ENCODE assay signal across 8 cellular contexts in the genomic region with DNA sequence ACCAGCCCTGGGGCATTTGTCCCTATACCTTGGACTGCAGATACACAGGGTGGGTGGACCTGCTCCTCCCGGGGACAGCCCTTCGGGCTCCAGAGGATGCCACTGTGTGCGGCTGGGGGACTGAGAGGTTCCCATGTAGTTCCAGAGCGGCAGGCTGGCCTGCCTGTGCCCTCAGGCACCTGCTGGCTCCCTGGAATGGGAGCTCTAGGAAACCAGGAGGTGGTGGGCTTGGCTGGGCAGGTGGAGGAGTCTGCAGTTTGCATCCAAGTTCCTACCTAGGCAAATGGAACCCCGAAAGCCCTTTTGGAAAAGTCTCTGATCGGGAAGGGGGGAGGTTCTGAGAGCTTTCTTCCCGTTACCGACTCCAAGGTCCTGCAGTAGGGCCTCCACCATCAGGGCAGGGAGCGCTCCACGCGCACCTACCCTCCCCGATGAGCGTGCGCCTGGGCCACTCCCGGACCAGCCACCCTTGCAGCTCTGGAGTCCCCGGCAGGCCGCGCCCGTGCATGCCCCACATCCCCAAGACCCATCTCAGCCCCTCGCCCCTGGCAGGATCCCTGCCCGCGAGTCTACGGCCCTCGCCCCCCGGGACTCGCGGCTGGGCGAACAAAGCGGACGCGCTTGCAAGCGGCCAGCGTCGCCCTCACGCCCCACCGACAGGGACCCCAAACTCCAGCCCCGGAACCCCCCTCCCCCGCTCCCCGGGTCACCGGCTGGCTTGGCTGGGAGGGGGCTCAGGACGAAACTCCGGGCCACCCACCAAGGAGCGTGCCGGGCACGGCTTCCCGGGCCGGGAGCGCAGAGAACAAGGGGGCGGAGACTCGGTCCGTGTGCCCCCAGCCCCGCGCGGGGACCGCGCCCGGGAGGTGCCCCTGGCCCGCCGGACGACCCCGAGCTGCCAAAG. TPM values are rescaled to one million over a fixed set of nuclear protein-coding genes. Genes with fewer than 3 reads are reported as not detected.
A peak's percentile ranks its signal among the peaks of the same experiment; 100 is the strongest.
DNase-seq lines count a peak whose midpoint lies in the region; ATAC-seq, FAIRE-seq and TF ChIP-seq lines count a peak whose summit lies in the region.

No MANE protein-coding gene starts in this region.

- H3K36me3 ChIP-seq in brain microvascular endothelial cell (replicated peaks) (no peaks in the 10 kb centered on the region), left lung (no peaks in the 10 kb centered on the region), tibial nerve (no peaks in the 10 kb centered on the region)

- H3K27me3 ChIP-seq in brain microvascular endothelial cell (replicated peaks) (no peaks in the 10 kb centered on the region), left lung (peaks cover 0 to 38% of the 10 kb centered on the region in 2 donors), tibial nerve (no peaks in the 10 kb centered on the region)

- ATAC-seq in left lung (peak; percentile 35), HG03108 (IDR thresholded peaks at IDR 0.05; ENCODE audit: unreplicated experiment) (no peak)
- ATAC-seq in activated CD4-positive, CD25-positive, alpha-beta regulatory T cell treated with anti-CD3 and anti-CD28 coated beads, Interleukin-2, amount 50 U/mL, for 24 hours, result no peak

- 25 to 27% methylated on average over 15 to 22 of the region's 61 CpGs for WGBS in tibial nerve, 2 donors

- H3K9me3 ChIP-seq in left lung (no peaks in the 10 kb centered on the region), tibial nerve (no peaks in the 10 kb centered on the region)

- in situ Hi-C loops in brain microvascular endothelial cell (cut with HindIII; ENCODE audit: low pct_ligation_motif_present, low sequenced_read_pairs), result no loop called here

- H3K27ac ChIP-seq in brain microvascular endothelial cell, result no peak overlapping the region
- H3K27ac ChIP-seq in left lung, result no peak overlapping the region
- H3K27ac ChIP-seq in tibial nerve, result peak overlapping the region in 1 of 4 donors; percentile 69

- TF ChIP-seq POLR2A in tibial nerve (IDR thresholded peaks at IDR 0.05), result no peak

- FAIRE-seq in GM19239 (lab: Jason Lieb, UNC), result no peak

- DNase-seq in AG08396 (ENCODE audit: low spot score) (peak; percentile 44), HuH-7 (ENCODE audit: low spot score) (peak; percentile 62), brain microvascular endothelial cell (no peak), left lung (no peak), tibial nerve (ENCODE audit: low spot score in 2 of 2) (no peak), GM19239 (ENCODE audit: insufficient read length, low spot score) (no peak)

- peaks cover 5 to 45% of the 10 kb centered on the region in 2 donors for H3K4me1 ChIP-seq in left lung
- peaks cover 0 to 46% (median 16%) of the 10 kb centered on the region in 4 donors for H3K4me1 ChIP-seq in tibial nerve

- no peak for TF ChIP-seq EP300 in tibial nerve (IDR thresholded peaks at IDR 0.05)

- intact Hi-C loops in left lung (cut with DNase I), result no loop called here

- TF ChIP-seq CTCF in brain microvascular endothelial cell (IDR thresholded peaks at IDR 0.05; ENCODE audit: low read depth, low read length, missing control alignments) (no peak), left lung (IDR thresholded peaks at IDR 0.05) (no peak), tibial nerve (IDR thresholded peaks at IDR 0.05) (no peak)

- peak overlapping the region; percentile 45 for H3K4me3 ChIP-seq in brain microvascular endothelial cell (ENCODE audit: low read depth, low read length)
- peak overlapping the region; percentile 49 to 51 for H3K4me3 ChIP-seq in left lung
- peak overlapping the region; percentile 45 to 68 (median 54) for H3K4me3 ChIP-seq in tibial nerve

RNA-seq across cellular contexts. Expression of a gene that starts 0.7 kb away (rescaled TPM):
- total RNA-seq in left lung (10 to 100 TPM in 1 of 2 donors, 1 to 10 TPM in 1; 8.1 to 20.6 TPM), tibial nerve (1 to 10 TPM in 3 of 4 donors, under 1 TPM in 1; 0.42 to 2.6 (median 1.3) TPM)

RNA-seq across cellular contexts. Expression of a gene that starts 58.6 kb away (rescaled TPM):
- total RNA-seq in left lung (not detected), tibial nerve (not detected)

Comparison
In these comparisons a context has a peak if more than half of its experiments do, and no peak if none do; other contexts are left out.
1. DNase-seq: peak in AG08396 (single experiment) and HuH-7 (single experiment); none in brain microvascular endothelial cell (single experiment), left lung (0 of 2), tibial nerve (0 of 2) and GM19239 (single experiment).
2. Peak in every context shown above with its lines, with median percentiles within 50 percentile points of each other: H3K4me3 ChIP-seq.